19 cellular contexts compared by ENCODE assay signal in the genomic region with DNA sequence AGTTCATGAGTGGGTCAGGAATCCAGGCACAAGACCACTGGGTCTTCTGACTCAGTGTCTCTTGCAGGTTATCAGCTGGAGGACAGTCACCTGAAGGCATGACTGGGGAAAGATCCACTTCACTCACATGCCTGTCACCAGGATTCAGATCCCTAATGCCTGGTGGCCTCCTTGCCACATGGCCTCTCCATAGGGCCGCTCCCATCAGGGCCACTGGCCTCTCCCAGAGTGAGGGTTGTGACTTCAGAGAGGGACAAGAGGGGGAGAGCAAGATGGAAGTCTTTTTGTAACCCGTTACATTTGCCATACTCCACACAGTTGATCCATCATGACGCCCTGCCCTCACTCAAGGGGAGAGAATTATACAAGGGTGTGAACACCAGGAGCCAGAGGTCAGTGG. TPM values are rescaled to one million over a fixed set of nuclear protein-coding genes. Genes with fewer than 3 reads are reported as not detected.
DNase-seq lines count a peak whose midpoint lies in the region; ATAC-seq, FAIRE-seq and TF ChIP-seq lines count a peak whose summit lies in the region.
"Had no signal": no experiment of that assay in that cellular context is flagged by ENCODE, and none has a peak within 500 bp of the region (broad histone marks: within the 10 kb centered on the region; RNA-seq: fewer than 3 reads in every experiment).

No MANE protein-coding gene starts in this region.

- intact Hi-C loops in left ventricle myocardium superior (cut with micrococcal nuclease), result no loop called here
- intact Hi-C loops in posterior vena cava (cut with DNase I), result no loop called here
- intact Hi-C loops in upper lobe of right lung (cut with DNase I), result no loop called here

- H3K4me3 Mint-ChIP-seq in chondrocyte (ENCODE audit: unreplicated experiment), result no peak overlapping the region
- H3K4me3 Mint-ChIP-seq: B cell; CD8-positive, alpha-beta T cell; H9 had no signal

- no peaks in the 10 kb centered on the region for H3K27me3 ChIP-seq in right atrium auricular region
- H3K27me3 ChIP-seq in upper lobe of right lung, result peaks cover 25% of the 10 kb centered on the region
- no peaks in the 10 kb centered on the region for H3K27me3 ChIP-seq in HAP-1 (ENCODE audit: low read depth)
- H3K27me3 ChIP-seq: BLaER1 treated with 17β-estradiol and CSF1 and Interleukin-3, amounts not matched to agents 10 nM and 100 nM had no signal

- ATAC-seq in left ventricle myocardium superior (no peak), upper lobe of right lung (no peak)
- ATAC-seq: CD8-positive, alpha-beta T cell had no signal

- H3K36me3 Mint-ChIP-seq in chondrocyte (ENCODE audit: low read depth), result peaks cover 3% of the 10 kb centered on the region
- H3K36me3 Mint-ChIP-seq: CD8-positive, alpha-beta T cell had no signal

- H3K27ac ChIP-seq in right atrium auricular region (no peak overlapping the region), upper lobe of right lung (no peak overlapping the region)
- H3K27ac ChIP-seq: BLaER1 treated with 17β-estradiol and CSF1 and Interleukin-3, amounts not matched to agents 10 nM and 100 nM had no signal

- H3K4me3 ChIP-seq in right atrium auricular region (no peak overlapping the region), upper lobe of right lung (no peak overlapping the region), HAP-1 (no peak overlapping the region)
- H3K4me3 ChIP-seq: BLaER1 treated with 17β-estradiol and CSF1 and Interleukin-3, amounts not matched to agents 10 nM and 100 nM had no signal

- no peak for FAIRE-seq in RCC 7860 (lab: Jason Lieb, UNC)
- FAIRE-seq: G401.6, GM12891, GM19239, H1 had no signal

- no peaks in the 10 kb centered on the region for H3K4me1 ChIP-seq in right atrium auricular region
- no peaks in the 10 kb centered on the region for H3K4me1 ChIP-seq in upper lobe of right lung
- no peaks in the 10 kb centered on the region for H3K4me1 ChIP-seq in HAP-1
- H3K4me1 ChIP-seq: BLaER1 treated with 17β-estradiol and CSF1 and Interleukin-3, amounts not matched to agents 10 nM and 100 nM had no signal

- TF ChIP-seq CTCF in right atrium auricular region (IDR thresholded peaks at IDR 0.05) (no peak), chondrocyte (IDR thresholded peaks at IDR 0.05) (no peak), upper lobe of right lung (IDR thresholded peaks at IDR 0.05) (no peak)

- DNase-seq in left ventricle myocardium superior (peak; percentile 7), right atrium auricular region (ENCODE audit: low spot score) (no peak), chondrocyte (ENCODE audit: low spot score) (peak; percentile 60), posterior vena cava (ENCODE audit: low spot score) (peak; percentile 53), upper lobe of right lung (peak; percentile 32), RCC 7860 (ENCODE audit: low spot score) (no peak), HAP-1 (ENCODE audit: low spot score in 2 of 2) (no peak), NCI-H1092 treated with DMSO at 0.1 percent for 48 hours (lab: John Stamatoyannopoulos, UW) (no peak)
- DNase-seq: Calu3; CD8-positive, alpha-beta T cell; H9 had no signal

- in situ Hi-C loops in HAP-1 (cut with MboI; ENCODE audit: low sequenced_read_pairs), result loop anchor here (5.0 kb wide), 1 partner anchor 284 kb away; the partner anchor contains the start of gene GPC1

- no peak overlapping the region for H3K27ac Mint-ChIP-seq in chondrocyte (ENCODE audit: unreplicated experiment)
- H3K27ac Mint-ChIP-seq: B cell; CD8-positive, alpha-beta T cell; H9 had no signal

- H3K36me3 ChIP-seq in right atrium auricular region (no peaks in the 10 kb centered on the region), upper lobe of right lung (no peaks in the 10 kb centered on the region), HAP-1 (replicated peaks) (no peaks in the 10 kb centered on the region)
- H3K36me3 ChIP-seq: BLaER1 treated with 17β-estradiol and CSF1 and Interleukin-3, amounts not matched to agents 10 nM and 100 nM had no signal

- peaks cover 6% of the 10 kb centered on the region for H3K9me3 Mint-ChIP-seq in chondrocyte (ENCODE audit: low read depth)

- H3K4me1 Mint-ChIP-seq in chondrocyte (ENCODE audit: low read depth), result peaks cover 3% of the 10 kb centered on the region
- H3K4me1 Mint-ChIP-seq: B cell had no signal

- H3K9me3 ChIP-seq in right atrium auricular region (no peaks in the 10 kb centered on the region), upper lobe of right lung (no peaks in the 10 kb centered on the region), HAP-1 (no peaks in the 10 kb centered on the region)

- H3K27me3 Mint-ChIP-seq in chondrocyte (ENCODE audit: low read depth), result peaks cover 20% of the 10 kb centered on the region

RNA-seq across cellular contexts. Expression of gene OTOS, which starts 13.0 kb away (rescaled TPM):
- total RNA-seq in left ventricle myocardium superior (not detected), right atrium auricular region (not detected), chondrocyte (not detected in 3 replicates), posterior vena cava (not detected), upper lobe of right lung (not detected)
- total RNA-seq: A172; B cell; Calu3; CD8-positive, alpha-beta T cell; H1; H9; HT-29 had no signal

RNA-seq across cellular contexts. Expression of gene COPS9, which starts 17.3 kb away (rescaled TPM):
- total RNA-seq in left ventricle myocardium superior, result 204 TPM
- 100 to 1,000 TPM; 232 to 243 TPM for total RNA-seq in right atrium auricular region
- 139 to 162 TPM (median 140 TPM) in 3 replicates for total RNA-seq in chondrocyte
- 100 to 1,000 TPM in 1 of 2 donors, 10 to 100 TPM in 1; 93.3 to 127 TPM for total RNA-seq in posterior vena cava
- total RNA-seq in upper lobe of right lung, result 98.1 TPM

Comparison
In these comparisons a context has a peak if more than half of its experiments do, and no peak if none do; other contexts are left out.
1. DNase-seq: peak in left ventricle myocardium superior (single experiment), chondrocyte (single experiment), posterior vena cava (single experiment) and upper lobe of right lung (single experiment); none in right atrium auricular region (single experiment), RCC 7860 (single experiment), HAP-1 (0 of 2) and NCI-H1092 treated with DMSO at 0.1 percent for 48 hours (single experiment).